Comparison of ENCODE assay signal across 27 cellular contexts in genomic region chr12:54858562-54858961, GRCh38. TPM values are rescaled to one million over a fixed set of nuclear protein-coding genes. Genes with fewer than 3 reads are reported as not detected.
DNase-seq lines count a peak whose midpoint lies in the region; ATAC-seq lines count a peak whose summit lies in the region.
"Had no signal": no experiment of that assay in that cellular context is flagged by ENCODE, and none has a peak within 500 bp of the region (broad histone marks: within the 10 kb centered on the region; RNA-seq: fewer than 3 reads in every experiment).

No MANE protein-coding gene starts in this region.

- no peaks in the 10 kb centered on the region for H3K9me3 Mint-ChIP-seq in activated T-cell treated with anti-CD3 and anti-CD28 coated beads, Interleukin-2, amount 50 U/mL, for 4 hours
- no peaks in the 10 kb centered on the region for H3K9me3 Mint-ChIP-seq in activated T-helper 17 cell treated with anti-CD3 and anti-CD28 coated beads, Interleukin-2, amount 50 U/mL, for 72 hours
- no peaks in the 10 kb centered on the region for H3K9me3 Mint-ChIP-seq in stimulated activated effector memory CD8-positive, alpha-beta T cell treated with anti-CD3 and anti-CD28 coated beads, Interleukin-12 subunit alpha, Interleukin-12 subunit beta, amount 100 ng/mL, for 72 hours

- H3K36me3 Mint-ChIP-seq in activated T-cell treated with anti-CD3 and anti-CD28 coated beads, Interleukin-2, amount 50 U/mL, for 4 hours (ENCODE audit: insufficient read depth), result no peaks in the 10 kb centered on the region
- no peaks in the 10 kb centered on the region for H3K36me3 Mint-ChIP-seq in activated T-helper 17 cell treated with anti-CD3 and anti-CD28 coated beads, Interleukin-2, amount 50 U/mL, for 72 hours (ENCODE audit: low read depth)
- no peaks in the 10 kb centered on the region for H3K36me3 Mint-ChIP-seq in stimulated activated effector memory CD8-positive, alpha-beta T cell treated with anti-CD3 and anti-CD28 coated beads, Interleukin-12 subunit alpha, Interleukin-12 subunit beta, amount 100 ng/mL, for 72 hours
- H3K36me3 Mint-ChIP-seq: CD4-positive, CD25-positive, alpha-beta regulatory T cell had no signal

- H3K4me3 Mint-ChIP-seq in activated T-cell treated with anti-CD3 and anti-CD28 coated beads, Interleukin-2, amount 50 U/mL, for 4 hours, result no peak overlapping the region
- H3K4me3 Mint-ChIP-seq in activated T-helper 17 cell treated with anti-CD3 and anti-CD28 coated beads, Interleukin-2, amount 50 U/mL, for 72 hours, result no peak overlapping the region
- H3K4me3 Mint-ChIP-seq in stimulated activated effector memory CD8-positive, alpha-beta T cell treated with anti-CD3 and anti-CD28 coated beads, Interleukin-12 subunit alpha, Interleukin-12 subunit beta, amount 100 ng/mL, for 72 hours, result no peak overlapping the region
- H3K4me3 Mint-ChIP-seq: CD4-positive, CD25-positive, alpha-beta regulatory T cell had no signal

- H3K27ac Mint-ChIP-seq in activated T-helper 17 cell treated with anti-CD3 and anti-CD28 coated beads, Interleukin-2, amount 50 U/mL, for 72 hours, result peak overlapping the region; percentile 17
- H3K27ac Mint-ChIP-seq in stimulated activated effector memory CD8-positive, alpha-beta T cell treated with anti-CD3 and anti-CD28 coated beads, Interleukin-12 subunit alpha, Interleukin-12 subunit beta, amount 100 ng/mL, for 72 hours, result no peak overlapping the region
- H3K27ac Mint-ChIP-seq: CD4-positive, CD25-positive, alpha-beta regulatory T cell had no signal

- no peak for DNase-seq in activated T-cell treated with anti-CD3 and anti-CD28 coated beads, Interleukin-2, amount 50 U/mL, for 4 hours
- no peak for DNase-seq in activated T-cell treated with anti-CD3 and anti-CD28 coated beads, Interleukin-2, amount 50 U/mL, for 48 hours
- DNase-seq in stimulated activated CD4-positive, alpha-beta T cell treated with anti-CD3 and anti-CD28 coated beads, Interleukin-1b, Interleukin-23, amount 100 ng/mL, for 48 hours, result peak; percentile 19
- DNase-seq in stimulated activated CD4-positive, alpha-beta T cell treated with anti-CD3 and anti-CD28 coated beads, Interleukin-2, amount 100 ng/mL, for 24 hours, result no peak
- no peak for DNase-seq in stimulated activated effector memory CD8-positive, alpha-beta T cell treated with anti-CD3 and anti-CD28 coated beads, Interleukin-12 subunit alpha, Interleukin-12 subunit beta, amount 100 ng/mL, for 72 hours (ENCODE audit: low spot score in 2 of 2)
- DNase-seq in OCI-M2 (lab: John Stamatoyannopoulos, UW; ENCODE audit: unreplicated experiment) (no peak), RKO (ENCODE audit: low spot score) (no peak)
- DNase-seq: BE2C; CD4-positive, CD25-positive, alpha-beta regulatory T cell; EL; GF-D8; MM.1S; NCI-H1048; NCI-H1417 treated with DMSO at 0.1 percent for 48 hours; NCI-H187; NCI-H2107; NCI-H510A; NCI-H748 treated with DMSO at 0.1 percent for 48 hours; SJCRH30 had no signal

- ATAC-seq in activated T-cell treated with anti-CD3 and anti-CD28 coated beads, Interleukin-2, amount 50 U/mL, for 4 hours, result peak; percentile 51 to 56
- ATAC-seq in activated T-helper 17 cell treated with anti-CD3 and anti-CD28 coated beads, Interleukin-2, amount 50 U/mL, for 72 hours (replicated peaks), result peak; percentile 83
- peak; percentile 65 for ATAC-seq in stimulated activated effector memory CD8-positive, alpha-beta T cell treated with anti-CD3 and anti-CD28 coated beads, Interleukin-12 subunit alpha, Interleukin-12 subunit beta, amount 100 ng/mL, for 72 hours
- ATAC-seq: HepG2, K562, Panc1 had no signal

- H3K4me1 Mint-ChIP-seq in activated T-cell treated with anti-CD3 and anti-CD28 coated beads, Interleukin-2, amount 50 U/mL, for 4 hours (ENCODE audit: low read depth), result peaks cover 17% of the 10 kb centered on the region
- peaks cover 5% of the 10 kb centered on the region for H3K4me1 Mint-ChIP-seq in activated T-helper 17 cell treated with anti-CD3 and anti-CD28 coated beads, Interleukin-2, amount 50 U/mL, for 72 hours
- peaks cover 19% of the 10 kb centered on the region for H3K4me1 Mint-ChIP-seq in stimulated activated effector memory CD8-positive, alpha-beta T cell treated with anti-CD3 and anti-CD28 coated beads, Interleukin-12 subunit alpha, Interleukin-12 subunit beta, amount 100 ng/mL, for 72 hours

- H3K27me3 Mint-ChIP-seq in activated T-cell treated with anti-CD3 and anti-CD28 coated beads, Interleukin-2, amount 50 U/mL, for 4 hours (ENCODE audit: low read depth), result peaks cover 8% of the 10 kb centered on the region
- H3K27me3 Mint-ChIP-seq in activated T-helper 17 cell treated with anti-CD3 and anti-CD28 coated beads, Interleukin-2, amount 50 U/mL, for 72 hours, result peaks cover 18% of the 10 kb centered on the region

RNA-seq across cellular contexts. Expression of gene MUCL1, which starts 4.2 kb away (rescaled TPM):
- total RNA-seq in activated T-cell treated with anti-CD3 and anti-CD28 coated beads, Interleukin-2, amount 50 U/mL, for 4 hours, result 1 to 10 TPM in 1 of 3 donors, under 1 TPM in 1, not detected in 1; 0.63 to 1.2 TPM
- not detected for total RNA-seq in activated T-helper 17 cell treated with anti-CD3 and anti-CD28 coated beads, Interleukin-2, amount 50 U/mL, for 72 hours
- total RNA-seq: A673; CD4-positive, CD25-positive, alpha-beta regulatory T cell; H4; HepG2; HT-29; K562; LHCN-M2; SJCRH30 had no signal
